22 cellular contexts compared by ENCODE assay signal in genomic region chr4:51932261-51932660, GRCh38.
A peak's percentile ranks its signal among the peaks of the same experiment; 100 is the strongest.
DNase-seq lines count a peak whose midpoint lies in the region; ATAC-seq and TF ChIP-seq lines count a peak whose summit lies in the region.
"Had no signal": no experiment of that assay in that cellular context is flagged by ENCODE, and none has a peak within 500 bp of the region (broad histone marks: within the 10 kb centered on the region; RNA-seq: fewer than 3 reads in every experiment).

No MANE protein-coding gene starts in this region.

- H3K27ac ChIP-seq in thoracic aorta = peak overlapping the region in 1 of 2 donors; percentile 47
- H3K27ac ChIP-seq: cardiac muscle cell had no signal

- peaks cover 2% of the 10 kb centered on the region for H3K27me3 Mint-ChIP-seq in activated CD4-positive, alpha-beta T cell treated with anti-CD3 and anti-CD28 coated beads, Interleukin-2, amount 10 ng/mL, durations not matched to agents 24 days and 14 days

- ATAC-seq in left cardiac atrium (peak; percentile 63 to 72), Right ventricle myocardium inferior (no peak), thoracic aorta (ENCODE audit: insufficient number of reproducible peaks, low FRiP score, low read depth) (peak; percentile 69)
- ATAC-seq: HepG2; stimulated activated naive CD8-positive, alpha-beta T cell treated with anti-CD3 and anti-CD28 coated beads, Interleukin-15, amount 100 ng/mL, for 72 hours had no signal

- H3K9me3 Mint-ChIP-seq in activated CD4-positive, alpha-beta T cell treated with anti-CD3 and anti-CD28 coated beads, Interleukin-2, amount 10 ng/mL, durations not matched to agents 24 days and 14 days = no peaks in the 10 kb centered on the region
- H3K9me3 Mint-ChIP-seq: nephron; stimulated activated naive CD8-positive, alpha-beta T cell treated with anti-CD3 and anti-CD28 coated beads, Interleukin-15, amount 100 ng/mL, for 72 hours had no signal

- no peak for TF ChIP-seq CTCF in thoracic aorta (IDR thresholded peaks at IDR 0.05)

- H3K36me3 ChIP-seq in thoracic aorta = no peaks in the 10 kb centered on the region
- H3K36me3 ChIP-seq: cardiac muscle cell, HAP-1 had no signal

- no peak overlapping the region for H3K4me3 Mint-ChIP-seq in activated CD4-positive, alpha-beta T cell treated with anti-CD3 and anti-CD28 coated beads, Interleukin-2, amount 10 ng/mL, durations not matched to agents 24 days and 14 days
- H3K4me3 Mint-ChIP-seq: nephron; stimulated activated naive CD8-positive, alpha-beta T cell treated with anti-CD3 and anti-CD28 coated beads, Interleukin-15, amount 100 ng/mL, for 72 hours had no signal

- intact Hi-C loops in left cardiac atrium (cut with DNase I) (no loop called here), Right ventricle myocardium inferior (cut with DNase I) (no loop called here), posterior cingulate gyrus (cut with DNase I) (no loop called here)
- intact Hi-C loops in activated CD4-positive, alpha-beta T cell treated with anti-CD3 and anti-CD28 coated beads, Interleukin-2, amount 10 ng/mL, durations not matched to agents 24 days and 14 days (cut with micrococcal nuclease) = no loop called here

- no peak overlapping the region for H3K4me3 ChIP-seq in thoracic aorta
- H3K4me3 ChIP-seq: cardiac muscle cell, HAP-1 had no signal

- no peaks in the 10 kb centered on the region for H3K9me3 ChIP-seq in thoracic aorta
- H3K9me3 ChIP-seq: HAP-1, SK-N-SH had no signal

- H3K4me1 Mint-ChIP-seq in activated CD4-positive, alpha-beta T cell treated with anti-CD3 and anti-CD28 coated beads, Interleukin-2, amount 10 ng/mL, durations not matched to agents 24 days and 14 days = no peaks in the 10 kb centered on the region
- H3K4me1 Mint-ChIP-seq: nephron; stimulated activated naive CD8-positive, alpha-beta T cell treated with anti-CD3 and anti-CD28 coated beads, Interleukin-15, amount 100 ng/mL, for 72 hours had no signal

- peaks cover 12 to 16% of the 10 kb centered on the region in 2 donors for H3K4me1 ChIP-seq in thoracic aorta (ENCODE audit: control insufficient read depth in 1 of 2, low read depth in 2 of 2)
- H3K4me1 ChIP-seq: HAP-1 had no signal

- DNase-seq in left cardiac atrium = peak; percentile 21
- no peak for DNase-seq in Right ventricle myocardium inferior (ENCODE audit: missing footprints)
- peak; percentile 18 for DNase-seq in amniotic epithelial cell (ENCODE audit: low read depth)
- peak; percentile 86 for DNase-seq in glomerular visceral epithelial cell (ENCODE audit: extremely low spot score)
- no peak for DNase-seq in thoracic aorta (ENCODE audit: low spot score)
- no peak for DNase-seq in activated CD4-positive, alpha-beta T cell treated with anti-CD3 and anti-CD28 coated beads, Interleukin-2, amount 10 ng/mL, durations not matched to agents 24 days and 14 days
- no peak for DNase-seq in posterior cingulate gyrus
- DNase-seq in GF-D8 (lab: John Stamatoyannopoulos, UW) = no peak
- DNase-seq: activated CD4-positive, alpha-beta T cell treated with anti-CD3 and anti-CD28 coated beads, Interleukin-2, amount 50 U/mL, for 1 hour; activated naive CD4-positive, alpha-beta T cell treated with anti-CD3 and anti-CD28 coated beads, Interleukin-2, amount 50 U/mL, for 16 hours; activated T-cell treated with anti-CD3 and anti-CD28 coated beads for 4 hours; effector memory CD4-positive, alpha-beta T cell; foreskin melanocyte; mammary epithelial cell; NCI-H1930; NCI-H510A; SK-N-SH; stimulated activated naive CD8-positive, alpha-beta T cell treated with anti-CD3 and anti-CD28 coated beads, Interleukin-15, amount 100 ng/mL, for 72 hours had no signal

- no peaks in the 10 kb centered on the region for H3K27me3 ChIP-seq in thoracic aorta (replicated peaks; ENCODE audit: insufficient read depth)
- H3K27me3 ChIP-seq: cardiac muscle cell had no signal

- no peaks in the 10 kb centered on the region for H3K36me3 Mint-ChIP-seq in activated CD4-positive, alpha-beta T cell treated with anti-CD3 and anti-CD28 coated beads, Interleukin-2, amount 10 ng/mL, durations not matched to agents 24 days and 14 days (ENCODE audit: low read depth)

- no peak overlapping the region for H3K27ac Mint-ChIP-seq in activated CD4-positive, alpha-beta T cell treated with anti-CD3 and anti-CD28 coated beads, Interleukin-2, amount 10 ng/mL, durations not matched to agents 24 days and 14 days
- H3K27ac Mint-ChIP-seq: nephron; stimulated activated naive CD8-positive, alpha-beta T cell treated with anti-CD3 and anti-CD28 coated beads, Interleukin-15, amount 100 ng/mL, for 72 hours had no signal

Comparison
In these comparisons a context has a peak if more than half of its experiments do, and no peak if none do; other contexts are left out.
1. DNase-seq: peak in left cardiac atrium (single experiment), amniotic epithelial cell (single experiment) and glomerular visceral epithelial cell (single experiment); none in Right ventricle myocardium inferior (single experiment), thoracic aorta (single experiment), activated CD4-positive, alpha-beta T cell treated with anti-CD3 and anti-CD28 coated beads, Interleukin-2, amount 10 ng/mL, durations not matched to agents 24 days and 14 days (single experiment), posterior cingulate gyrus (0 of 10) and GF-D8 (single experiment).